17 cellular contexts compared by ENCODE assay signal in the genomic region with DNA sequence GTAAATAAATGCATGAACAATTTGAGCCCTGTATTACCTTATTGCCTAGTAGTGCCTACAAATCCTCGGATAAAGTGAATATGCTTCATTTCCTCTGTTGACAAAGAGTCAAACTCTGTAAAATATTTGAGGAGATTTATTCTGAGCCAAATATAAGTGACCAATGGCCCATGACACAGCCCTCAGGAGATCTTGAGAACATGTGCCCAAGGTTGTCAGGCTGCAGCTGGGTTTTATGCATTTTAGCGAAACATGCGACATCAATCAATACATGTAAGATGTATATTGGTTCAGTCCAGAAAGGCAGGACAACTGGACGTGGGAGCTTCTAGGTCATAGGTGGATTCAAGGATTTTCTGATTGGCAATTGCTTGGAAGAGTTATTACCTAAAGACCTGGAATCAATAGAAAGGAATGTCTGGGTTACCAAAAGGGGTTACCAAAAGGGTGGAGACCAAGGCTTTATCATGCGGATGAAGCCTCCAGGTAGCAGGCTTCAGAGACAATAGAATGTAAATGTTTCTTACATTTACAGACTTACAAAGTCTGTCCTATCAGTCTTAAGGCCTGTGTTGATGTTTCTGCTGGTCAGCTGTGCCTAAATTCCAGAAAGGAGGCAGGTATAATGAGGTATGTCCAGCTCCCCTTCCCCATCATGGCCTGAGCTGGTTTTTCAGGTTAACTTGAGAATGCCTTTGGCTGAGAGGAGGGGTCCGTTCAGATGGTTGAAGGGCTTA.
DNase-seq lines count a peak whose midpoint lies in the region; TF ChIP-seq lines count a peak whose summit lies in the region.
"Had no signal": no experiment of that assay in that cellular context is flagged by ENCODE, and none has a peak within 500 bp of the region (broad histone marks: within the 10 kb centered on the region; RNA-seq: fewer than 3 reads in every experiment).

No MANE protein-coding gene starts in this region.

- peak overlapping the region; percentile 29 for H3K4me2 ChIP-seq in H9 (ENCODE audit: insufficient read depth, insufficient read length, low read length)
- H3K4me2 ChIP-seq: A549, PC-9 had no signal

- no peak for TF ChIP-seq POLR2A in thyroid gland (IDR thresholded peaks at IDR 0.05)

- H4K91ac ChIP-seq in H9 (ENCODE audit: insufficient read length, low read depth, low read length): no peak overlapping the region

- no peak for TF ChIP-seq CTCF in H9 (conservative IDR thresholded peaks at IDR 0.05)
- TF ChIP-seq CTCF in endodermal cell (conservative IDR thresholded peaks at IDR 0.05): no peak
- TF ChIP-seq CTCF in thyroid gland (IDR thresholded peaks at IDR 0.05): no peak

- H3K9me3 ChIP-seq in H9 (ENCODE audit: control insufficient read depth, low read depth, low read length): no peaks in the 10 kb centered on the region
- no peaks in the 10 kb centered on the region for H3K9me3 ChIP-seq in endodermal cell (ENCODE audit: control insufficient read depth, low read length)
- no peaks in the 10 kb centered on the region for H3K9me3 ChIP-seq in thyroid gland
- H3K9me3 ChIP-seq: A549 had no signal

- DNase-seq in H9 (peak; percentile 58), endodermal cell (peak; percentile 57), iPS-NIHi11 (ENCODE audit: low spot score) (peak; percentile 17), thyroid gland (peak; percentile 47 to 53), immature natural killer cell (no peak), A172 (ENCODE audit: low spot score) (no peak)
- DNase-seq in stimulated activated naive CD4-positive, alpha-beta T cell treated with Interleukin-2 at 50 U/mL for 16 hours (lab: John Stamatoyannopoulos, UW): no peak
- DNase-seq in stimulated activated CD4-positive, alpha-beta T cell treated with anti-CD3 and anti-CD28 coated beads, Interleukin-2, amount 100 ng/mL, for 24 hours: no peak
- DNase-seq: CD4-positive, alpha-beta T cell; DMS153; GF-D8; IMR-90; NCI-H1417 treated with DMSO at 0.1 percent for 48 hours; NCI-H187 treated with DMSO at 0.1 percent for 48 hours; NCI-H226; PC-9 had no signal

- H3K79me2 ChIP-seq in H9 (ENCODE audit: insufficient read depth, low read length): no peaks in the 10 kb centered on the region

- H3K36me3 Mint-ChIP-seq in H9 (ENCODE audit: insufficient read depth in 1 of 3, low read depth in 3 of 3): peaks cover 0 to under 1% (median 0%) of the 10 kb centered on the region in 3 experiments; a peak in 1 of 7 replicates
- H3K36me3 Mint-ChIP-seq in endodermal cell (ENCODE audit: low read depth): no peaks in the 10 kb centered on the region
- no peaks in the 10 kb centered on the region for H3K36me3 Mint-ChIP-seq in immature natural killer cell

- no peak overlapping the region for H3K23ac ChIP-seq in H9 (ENCODE audit: insufficient read length, low read depth, low read length)

- H3K4me1 ChIP-seq in H9 (ENCODE audit: insufficient read depth, low read length) (peaks cover 17% of the 10 kb centered on the region; the same call in 1 of the 2 replicates), endodermal cell (ENCODE audit: control insufficient read depth, insufficient read depth, low read length) (no peaks in the 10 kb centered on the region), thyroid gland (peaks cover 51 to 61% of the 10 kb centered on the region in 2 donors)
- H3K4me1 ChIP-seq: A549 had no signal

- H2BK120ac ChIP-seq in H9 (ENCODE audit: low read depth, low read length, poor library complexity, severe bottlenecking): no peak overlapping the region

- H3K27me3 Mint-ChIP-seq in H9 (ENCODE audit: low read depth) (peaks cover 6% of the 10 kb centered on the region), endodermal cell (ENCODE audit: insufficient read depth) (peaks cover 8% of the 10 kb centered on the region), immature natural killer cell (ENCODE audit: low read depth in 3 of 3) (peaks cover 0 to 2% (median 2%) of the 10 kb centered on the region in 3 donors)

- no peak overlapping the region for H3T11ph ChIP-seq in H9 (ENCODE audit: low read length)

- no peak overlapping the region for H4K5ac ChIP-seq in H9 (ENCODE audit: insufficient read length, low read depth, low read length)

- H3K9me3 Mint-ChIP-seq in H9 (no peaks in the 10 kb centered on the region), endodermal cell (no peaks in the 10 kb centered on the region), immature natural killer cell (peaks cover 0 to 6% (median 0%) of the 10 kb centered on the region in 6 donors)
- H3K9me3 Mint-ChIP-seq: CD4-positive, alpha-beta T cell had no signal

- H4K20me1 ChIP-seq in H9 (ENCODE audit: control insufficient read depth, insufficient read depth, insufficient read length): no peaks in the 10 kb centered on the region

- no peak overlapping the region for H3K4me3 ChIP-seq in endodermal cell (ENCODE audit: low read length)
- no peak overlapping the region for H3K4me3 ChIP-seq in thyroid gland (replicated peaks in 1 of 3)
- H3K4me3 ChIP-seq: A549, PC-9 had no signal

- H3K4ac ChIP-seq in H9 (ENCODE audit: low read depth, low read length): no peak overlapping the region

- no peak overlapping the region for H2BK12ac ChIP-seq in H9 (ENCODE audit: insufficient read length, low read depth, low read length)

- H2BK15ac ChIP-seq in H9 (ENCODE audit: low read depth, low read length): no peak overlapping the region

- H2BK20ac ChIP-seq in H9 (ENCODE audit: low read depth, low read length, poor library complexity, severe bottlenecking): no peak overlapping the region

- H3K14ac ChIP-seq in H9 (ENCODE audit: insufficient read depth, low read length): no peak overlapping the region

- no CpG with 5 or more reads among the region's 6 CpGs for WGBS in H9 (ENCODE audit: extremely low coverage, insufficient read length, low lambda C conversion rate)
- whole genome bisulfite sequencing in endodermal cell (ENCODE audit: insufficient coverage in 1 of 2, insufficient read length in 1 of 2), 2 experiments: 94 to 96% methylated on average over 4 to 6 of the region's 6 CpGs
- WGBS in thyroid gland, 2 donors: 69 to 73% methylated on average over 6 of the region's 6 CpGs

- H2AFZ ChIP-seq in H9 (ENCODE audit: low read length): no peak overlapping the region
- H2AFZ ChIP-seq: PC-9 had no signal

- H3K27ac Mint-ChIP-seq in H9 (peak overlapping the region in 2 of 3 experiments; percentile 35 to 73; a peak in 3 of 7 replicates), endodermal cell (no peak overlapping the region), immature natural killer cell (no peak overlapping the region)
- H3K27ac Mint-ChIP-seq: CD4-positive, alpha-beta T cell had no signal

- H3K36me3 ChIP-seq in endodermal cell (ENCODE audit: control insufficient read depth, insufficient read depth, low read length) (no peaks in the 10 kb centered on the region), thyroid gland (no peaks in the 10 kb centered on the region)

- intact Hi-C loops in thyroid gland (cut with DNase I): no loop called here

- H3K27me3 ChIP-seq in H9 (ENCODE audit: insufficient read depth, low read length): no peaks in the 10 kb centered on the region
- no peaks in the 10 kb centered on the region for H3K27me3 ChIP-seq in endodermal cell (ENCODE audit: control insufficient read depth, insufficient read depth, low read length, poor library complexity, severe bottlenecking)
- H3K27me3 ChIP-seq in thyroid gland: no peaks in the 10 kb centered on the region

- H3K27ac ChIP-seq in H9 (ENCODE audit: insufficient read length, low read depth, low read length): no peak overlapping the region
- no peak overlapping the region for H3K27ac ChIP-seq in endodermal cell (ENCODE audit: low read depth, low read length)
- H3K27ac ChIP-seq in thyroid gland: peak overlapping the region in 2 of 3 donors; percentile 64 to 78
- H3K27ac ChIP-seq: A549, PC-9 had no signal

- H3K9ac ChIP-seq in H9 (ENCODE audit: extremely low read depth, insufficient read length, low read length) (no peak overlapping the region), endodermal cell (ENCODE audit: extremely low read depth, low read length, poor library complexity, severe bottlenecking) (no peak overlapping the region)

- H2AK5ac ChIP-seq in H9 (ENCODE audit: insufficient read length, low read length): no peak overlapping the region

- no peak overlapping the region for H2BK5ac ChIP-seq in H9 (ENCODE audit: insufficient read length, low read length)

- H3K56ac ChIP-seq in H9 (ENCODE audit: insufficient read length, low read depth, low read length): no peak overlapping the region

- H3K18ac ChIP-seq in H9 (ENCODE audit: insufficient read length, low read depth, low read length): no peak overlapping the region

- H3K79me1 ChIP-seq in H9 (ENCODE audit: insufficient read depth, low read depth, low read length, poor library complexity, severe bottlenecking): no peaks in the 10 kb centered on the region

- no peak overlapping the region for H4K8ac ChIP-seq in H9 (replicated peaks; ENCODE audit: insufficient read length, low read depth, low read length)

- peaks cover 41 to 42% of the 10 kb centered on the region in 2 experiments for H3K4me1 Mint-ChIP-seq in H9
- H3K4me1 Mint-ChIP-seq in endodermal cell: peaks cover 8% of the 10 kb centered on the region
- H3K4me1 Mint-ChIP-seq in immature natural killer cell: no peaks in the 10 kb centered on the region

- no peaks in the 10 kb centered on the region for H3K23me2 ChIP-seq in H9 (ENCODE audit: insufficient read length, low read depth, low read length, poor library complexity, severe bottlenecking)

- H3K4me3 Mint-ChIP-seq in H9 (peak overlapping the region; percentile 18 to 30; a peak in 3 of 5 replicates), endodermal cell (no peak overlapping the region), immature natural killer cell (no peak overlapping the region)
- H3K4me3 Mint-ChIP-seq: CD4-positive, alpha-beta T cell had no signal

Comparison
In these comparisons a context has a peak if more than half of its experiments do, and no peak if none do; other contexts are left out.
1. DNase-seq: peak in H9 (single experiment), endodermal cell (single experiment), iPS-NIHi11 (single experiment) and thyroid gland (2 of 2); none in immature natural killer cell (0 of 3), stimulated activated naive CD4-positive, alpha-beta T cell treated with Interleukin-2 at 50 U/mL for 16 hours (single experiment), A172 (single experiment) and stimulated activated CD4-positive, alpha-beta T cell treated with anti-CD3 and anti-CD28 coated beads, Interleukin-2, amount 100 ng/mL, for 24 hours (0 of 2).
2. H3K27ac ChIP-seq: peak in thyroid gland (2 of 3); none in H9 (single experiment) and endodermal cell (single experiment).
3. H3K27ac Mint-ChIP-seq: peak in H9 (2 of 3); none in endodermal cell (single experiment) and immature natural killer cell (0 of 6).
4. H3K4me3 Mint-ChIP-seq: peak in H9 (2 of 2); none in endodermal cell (single experiment) and immature natural killer cell (0 of 5).